In the genomic region with DNA sequence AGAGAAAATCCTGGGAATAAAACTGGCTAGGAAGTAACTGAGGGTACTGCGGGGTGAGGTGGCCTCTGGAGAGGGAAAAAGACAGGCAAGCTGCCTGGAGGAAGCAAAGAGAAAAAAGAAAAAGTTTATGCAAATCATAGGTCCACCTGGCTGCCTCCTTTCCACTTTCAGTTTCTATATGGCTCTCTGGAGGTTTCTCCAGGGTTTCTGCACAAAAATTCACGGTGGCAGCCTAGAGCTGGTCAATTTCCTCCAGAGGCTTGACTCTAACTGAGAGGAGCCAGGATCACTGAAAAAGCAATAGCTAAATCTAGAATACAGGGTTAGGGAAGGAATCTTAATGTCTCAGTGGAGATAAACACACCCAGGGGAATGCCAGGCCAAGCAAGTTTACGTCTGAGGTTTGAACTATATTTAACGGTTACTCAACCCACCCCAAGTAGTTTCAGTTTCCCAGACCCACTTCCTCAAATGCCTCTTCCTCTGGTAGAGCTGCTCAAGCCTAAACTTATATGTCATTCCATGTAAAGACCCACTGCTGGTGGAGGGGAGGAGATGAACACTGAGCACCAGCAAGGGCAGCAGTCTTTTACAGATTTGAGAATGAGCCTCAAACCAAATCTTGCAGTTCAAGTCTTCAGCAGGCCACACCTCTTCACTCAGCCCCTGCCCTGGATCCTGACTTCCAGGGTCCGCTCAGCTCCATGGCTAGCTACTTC, we compare ENCODE assay signal across 1 cellular context.
A peak's percentile ranks its signal among the peaks of the same experiment; 100 is the strongest.
TF ChIP-seq lines count a peak whose summit lies in the region.

No MANE protein-coding gene starts in this region.

TF ChIP-seq in liver, 16 proteins besides CTCF, POLR2A, EP300 and RAD21 (continued from another document):
- TF ChIP-seq REST (IDR thresholded peaks at IDR 0.05): no peak
- TF ChIP-seq NR2F2 (IDR thresholded peaks at IDR 0.05): peak; percentile 26
